8 cellular contexts compared by ENCODE assay signal in the genomic region with DNA sequence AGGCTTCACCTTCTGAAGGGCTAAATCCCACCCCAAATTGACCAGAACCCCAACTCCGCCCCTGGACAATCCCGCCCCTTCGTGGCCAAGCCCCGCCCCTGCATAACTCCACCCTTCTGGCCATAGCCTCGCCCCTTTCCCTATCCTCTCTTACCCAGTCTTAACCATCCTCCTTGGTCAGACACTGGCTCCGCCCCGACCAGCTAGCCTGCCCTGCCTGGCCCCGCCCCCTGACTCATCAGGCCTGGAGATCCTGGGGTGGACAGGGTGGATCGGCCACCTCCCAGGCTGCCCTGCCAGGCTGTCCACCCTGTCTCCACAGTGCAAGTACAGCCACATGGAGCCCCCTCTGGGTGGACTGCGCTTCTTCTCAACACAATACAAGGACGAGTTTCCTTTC. TPM values are rescaled to one million over a fixed set of nuclear protein-coding genes. Genes with fewer than 3 reads are reported as not detected.
A peak's percentile ranks its signal among the peaks of the same experiment; 100 is the strongest.
DNase-seq lines count a peak whose midpoint lies in the region; ATAC-seq and TF ChIP-seq lines count a peak whose summit lies in the region.

No MANE protein-coding gene starts in this region.

- H3K27me3 ChIP-seq in IMR-90 (ENCODE audit: control insufficient read depth, insufficient read depth, low read length) (peaks cover 10% of the 10 kb centered on the region), hepatocyte (no peaks in the 10 kb centered on the region), tibial artery (peaks cover 0 to 22% of the 10 kb centered on the region in 2 donors)

- no peaks in the 10 kb centered on the region for H3K9me2 ChIP-seq in hepatocyte (replicated peaks; ENCODE audit: insufficient read depth)

- H3K79me1 ChIP-seq in IMR-90 (ENCODE audit: low read depth in 1 of 2, low read length in 2 of 2), result no peaks in the 10 kb centered on the region

- H2AK5ac ChIP-seq in IMR-90 (ENCODE audit: low read depth, low read length), result no peak overlapping the region

- H4K20me1 ChIP-seq in IMR-90 (ENCODE audit: insufficient read depth, low read length), result no peaks in the 10 kb centered on the region
- no peaks in the 10 kb centered on the region for H4K20me1 ChIP-seq in hepatocyte (ENCODE audit: insufficient read depth, poor library complexity, severe bottlenecking)

- no peak for TF ChIP-seq POLR2A in IMR-90 (IDR thresholded peaks at IDR 0.05; ENCODE audit: low read depth, low read length)

- dilution Hi-C loops in IMR-90 (cut with HindIII; ENCODE audit: low sequenced_read_pairs, unreplicated experiment), result no loop called here

- H3K14ac ChIP-seq in IMR-90 (replicated peaks; ENCODE audit: low read depth, low read length), result no peak overlapping the region

- 41% methylated on average over 4 of the region's 11 CpGs; no CpG with 5 or more reads in 1 of the 2 experiments for WGBS in IMR-90 (ENCODE audit: extremely low coverage in 2 of 2, insufficient read length in 1 of 2), 2 experiments
- WGBS in hepatocyte (ENCODE audit: low lambda C conversion rate, missing lambda C conversion rate), result 64% methylated on average over 8 of the region's 11 CpGs

- no peak overlapping the region for H3K23ac ChIP-seq in IMR-90 (ENCODE audit: low read depth, low read length)

- no peaks in the 10 kb centered on the region for H3K9me3 ChIP-seq in IMR-90 (ENCODE audit: control insufficient read depth, insufficient read depth, low read length)
- H3K9me3 ChIP-seq in hepatocyte (ENCODE audit: low read depth), result no peaks in the 10 kb centered on the region
- H3K9me3 ChIP-seq in tibial artery, result no peaks in the 10 kb centered on the region

- peaks cover 3% of the 10 kb centered on the region; the same call in 1 of the 2 replicates for H3K4me1 ChIP-seq in IMR-90 (ENCODE audit: control insufficient read depth, insufficient read depth, low read length)
- H3K4me1 ChIP-seq in hepatocyte (ENCODE audit: insufficient read depth), result no peaks in the 10 kb centered on the region
- peaks cover 0 to 18% (median 9%) of the 10 kb centered on the region in 4 donors for H3K4me1 ChIP-seq in tibial artery

- no peak overlapping the region for H3K9ac ChIP-seq in IMR-90 (ENCODE audit: low read depth, low read length)

- no peak overlapping the region for H2BK20ac ChIP-seq in IMR-90 (ENCODE audit: low read depth, low read length)

- ATAC-seq in IMR-90 (ENCODE audit: low read depth), result peak; percentile 96
- ATAC-seq in GM19023 (IDR thresholded peaks at IDR 0.05; ENCODE audit: unreplicated experiment), result no peak

- POLR2A ChIA-PET in IMR-90 (lab: Charles Lee; ENCODE audit: unreplicated experiment), result no interaction called here

- DNase-seq in COLO829 (ENCODE audit: low spot score), result peak; percentile 88
- peak; percentile 80 for DNase-seq in IMR-90
- peak; percentile 57 for DNase-seq in activated CD4-positive, CD25-positive, alpha-beta regulatory T cell treated with anti-CD3 and anti-CD28 coated beads, Interleukin-2, amount 50 U/mL, for 72 hours
- DNase-seq in hepatocyte (ENCODE audit: low spot score), result peak; percentile 80
- peak; percentile 82 to 87 for DNase-seq in tibial artery
- no peak for DNase-seq in DMS114 treated with DMSO at 0.1 percent for 48 hours (lab: John Stamatoyannopoulos, UW; ENCODE audit: unreplicated experiment)
- DNase-seq in cerebellum (ENCODE audit: low spot score), result no peak

- H3K4me3 ChIP-seq in IMR-90 (ENCODE audit: insufficient read depth, low read depth, low read length) (no peak overlapping the region), hepatocyte (no peak overlapping the region), tibial artery (no peak overlapping the region)

- H3K27ac ChIP-seq in IMR-90 (ENCODE audit: insufficient read depth, low read length) (no peak overlapping the region), hepatocyte (no peak overlapping the region), tibial artery (no peak overlapping the region)

- peak overlapping the region in 1 of 2 experiments; percentile 62; a peak in 2 of 4 replicates for H4K8ac ChIP-seq in IMR-90 (ENCODE audit: low read depth in 2 of 2, low read length in 2 of 2)

- H4K5ac ChIP-seq in IMR-90 (ENCODE audit: low read depth, low read length), result 0 out of 2 replicates have a peak overlapping the region, but pooled peaks have one; percentile 49

- H3K4ac ChIP-seq in IMR-90 (ENCODE audit: low read depth, low read length), result no peak overlapping the region

- no TSS peak for BruUV-seq in IMR-90 (replicated peaks; lab: Mats Ljungman, UMichigan)

- H3K56ac ChIP-seq in IMR-90 (ENCODE audit: extremely low read depth, insufficient read depth, low read length), result no peak overlapping the region

- no peak overlapping the region for H2BK15ac ChIP-seq in IMR-90 (ENCODE audit: low read depth, low read length)

- no peak overlapping the region for H2BK120ac ChIP-seq in IMR-90 (ENCODE audit: low read depth, low read length)

- no peak for TF ChIP-seq CTCF in IMR-90 (conservative IDR thresholded peaks at IDR 0.05; ENCODE audit: low read depth, low read length)
- TF ChIP-seq CTCF in hepatocyte (IDR thresholded peaks at IDR 0.05; ENCODE audit: poor library complexity), result no peak
- TF ChIP-seq CTCF in tibial artery (IDR thresholded peaks at IDR 0.05), result no peak

- H2AFZ ChIP-seq in IMR-90 (replicated peaks; ENCODE audit: low read length, poor library complexity) (peak overlapping the region; percentile 82), hepatocyte (no peak overlapping the region)

- no peak overlapping the region for H4K91ac ChIP-seq in IMR-90 (ENCODE audit: insufficient read depth, low read depth, low read length)

- H3K4me2 ChIP-seq in IMR-90 (ENCODE audit: low read depth, low read length), result no peak overlapping the region
- no peak overlapping the region for H3K4me2 ChIP-seq in hepatocyte

- H2AK9ac ChIP-seq in IMR-90 (replicated peaks; ENCODE audit: low read depth, low read length, poor library complexity), result peak overlapping the region; percentile 81

- H3K36me3 ChIP-seq in IMR-90 (ENCODE audit: control insufficient read depth, insufficient read depth, low read length) (no peaks in the 10 kb centered on the region), hepatocyte (replicated peaks; ENCODE audit: insufficient read depth, low read depth) (no peaks in the 10 kb centered on the region), tibial artery (no peaks in the 10 kb centered on the region)

- no peaks in the 10 kb centered on the region for H3K9me1 ChIP-seq in IMR-90 (ENCODE audit: insufficient read depth, low read length)

- in situ Hi-C loops in IMR-90 (cut with MboI; ENCODE audit: low sequenced_read_pairs), result no loop called here

- no peak for TF ChIP-seq RAD21 in IMR-90 (IDR thresholded peaks at IDR 0.05; ENCODE audit: low read length)

- no peak overlapping the region for H2BK5ac ChIP-seq in IMR-90 (ENCODE audit: low read depth, low read length, poor library complexity, severe bottlenecking)

- H3K79me2 ChIP-seq in hepatocyte, result no peaks in the 10 kb centered on the region

- H3K18ac ChIP-seq in IMR-90 (ENCODE audit: low read depth, low read length), result no peak overlapping the region

- CTCF ChIA-PET in IMR-90 (lab: Yijun Ruan, JAX), result no interaction called here

- intact Hi-C loops in IMR-90 (cut with micrococcal nuclease), result no loop called here
- intact Hi-C loops in tibial artery (cut with DNase I; ENCODE audit: low total_unique reads), result no loop called here

TF ChIP-seq in IMR-90, 13 proteins besides CTCF, POLR2A, EP300 and RAD21 (continues in another document):
- no peak for TF ChIP-seq CEBPB (IDR thresholded peaks at IDR 0.05; ENCODE audit: low read depth, low read length)
- TF ChIP-seq FOS (IDR thresholded peaks at IDR 0.05; ENCODE audit: low read depth, low read length), result no peak
- TF ChIP-seq CHD1 (IDR thresholded peaks at IDR 0.05; ENCODE audit: low read depth, low read length), result no peak
- TF ChIP-seq, protein P1, sequence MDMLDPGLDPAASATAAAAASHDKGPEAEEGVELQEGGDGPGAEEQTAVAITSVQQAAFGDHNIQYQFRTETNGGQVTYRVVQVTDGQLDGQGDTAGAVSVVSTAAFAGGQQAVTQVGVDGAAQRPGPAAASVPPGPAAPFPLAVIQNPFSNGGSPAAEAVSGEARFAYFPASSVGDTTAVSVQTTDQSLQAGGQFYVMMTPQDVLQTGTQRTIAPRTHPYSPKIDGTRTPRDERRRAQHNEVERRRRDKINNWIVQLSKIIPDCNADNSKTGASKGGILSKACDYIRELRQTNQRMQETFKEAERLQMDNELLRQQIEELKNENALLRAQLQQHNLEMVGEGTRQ (IDR thresholded peaks at IDR 0.05; ENCODE audit: low read depth, low read length), result no peak
- TF ChIP-seq RFX5 (IDR thresholded peaks at IDR 0.05; ENCODE audit: low read depth, low read length), result no peak
- TF ChIP-seq BHLHE40 (IDR thresholded peaks at IDR 0.05; ENCODE audit: low read depth, low read length), result no peak
- TF ChIP-seq MAZ (IDR thresholded peaks at IDR 0.05; ENCODE audit: borderline replicate concordance, low read depth, low read length), result no peak
- no peak for TF ChIP-seq MXI1 (IDR thresholded peaks at IDR 0.05; ENCODE audit: borderline replicate concordance, low read depth, low read length)
- no peak for TF ChIP-seq NFE2L2 (IDR thresholded peaks at IDR 0.05; ENCODE audit: low read depth, low read length)

RNA-seq across cellular contexts. Expression of a gene that starts 8.0 kb away (rescaled TPM):
- total RNA-seq in IMR-90 (2012; rRNA removed) (5.4 and 9.2 TPM in 2 replicates), hepatocyte (39.9 and 44.1 TPM in 2 replicates), cerebellum (10.8 TPM)
- polyA plus RNA-seq in IMR-90 (2012; rRNA removed) (30.7 and 34.9 TPM in 2 replicates), hepatocyte (37.8 and 43.4 TPM in 2 replicates)
- 43.8 and 60.5 TPM in 2 replicates for polyA plus RNA-seq in IMR-90 (2012; cell fraction: cytosol; rRNA removed)
- polyA plus RNA-seq in IMR-90 (2012; cell fraction: nucleus; rRNA removed; ENCODE audit: low replicate concordance), result 19.3 and 34.2 TPM in 2 replicates

RNA-seq across cellular contexts. Expression of a gene that starts 14.5 kb away (rescaled TPM):
- 2.5 and 3.4 TPM in 2 replicates for total RNA-seq in IMR-90 (2012; rRNA removed)
- 19.6 and 24.3 TPM in 2 replicates for polyA plus RNA-seq in IMR-90 (2012; rRNA removed)
- polyA plus RNA-seq in IMR-90 (2012; cell fraction: cytosol; rRNA removed), result 13.9 and 26.7 TPM in 2 replicates
- 48.5 and 136 TPM in 2 replicates for polyA plus RNA-seq in IMR-90 (2012; cell fraction: nucleus; rRNA removed; ENCODE audit: low replicate concordance)
- 15.5 and 19.0 TPM in 2 replicates for total RNA-seq in hepatocyte
- polyA plus RNA-seq in hepatocyte, result 55.5 and 60.5 TPM in 2 replicates
- 9.6 TPM for total RNA-seq in cerebellum

RNA-seq across cellular contexts. Expression of a gene that starts 19.0 kb away (rescaled TPM):
- total RNA-seq in IMR-90 (2012; rRNA removed), result 0.72 and 1.1 TPM in 2 replicates
- 1.7 and 1.9 TPM in 2 replicates for polyA plus RNA-seq in IMR-90 (2012; rRNA removed)
- polyA plus RNA-seq in IMR-90 (2012; cell fraction: cytosol; rRNA removed), result 2.8 and 3.6 TPM in 2 replicates
- 0.76 and 2.7 TPM in 2 replicates for polyA plus RNA-seq in IMR-90 (2012; cell fraction: nucleus; rRNA removed; ENCODE audit: low replicate concordance)
- 4.1 and 6.2 TPM in 2 replicates for total RNA-seq in hepatocyte
- 10.3 and 10.6 TPM in 2 replicates for polyA plus RNA-seq in hepatocyte
- total RNA-seq in cerebellum, result 1.4 TPM

RNA-seq across cellular contexts. Expression of a gene that starts 27.6 kb away (rescaled TPM):
- total RNA-seq in IMR-90 (2012; rRNA removed) (17.9 and 20.0 TPM in 2 replicates), hepatocyte (39.9 and 43.0 TPM in 2 replicates), cerebellum (30.6 TPM)
- polyA plus RNA-seq in IMR-90 (2012; rRNA removed) (52.7 and 55.6 TPM in 2 replicates), hepatocyte (49.7 and 50.5 TPM in 2 replicates)
- polyA plus RNA-seq in IMR-90 (2012; cell fraction: cytosol; rRNA removed), result 58.3 and 81.7 TPM in 2 replicates
- 105 and 216 TPM in 2 replicates for polyA plus RNA-seq in IMR-90 (2012; cell fraction: nucleus; rRNA removed; ENCODE audit: low replicate concordance)

Comparison
In these comparisons a context has a peak if more than half of its experiments do, and no peak if none do; other contexts are left out.
1. DNase-seq: peak in COLO829 (single experiment), IMR-90 (single experiment), activated CD4-positive, CD25-positive, alpha-beta regulatory T cell treated with anti-CD3 and anti-CD28 coated beads, Interleukin-2, amount 50 U/mL, for 72 hours (single experiment), hepatocyte (single experiment) and tibial artery (2 of 2); none in DMS114 treated with DMSO at 0.1 percent for 48 hours (single experiment) and cerebellum (single experiment).